In genomic region chr3:38496131-38496910, GRCh38 we compare ENCODE assay signal across 8 cellular contexts. TPM values are rescaled to one million over a fixed set of nuclear protein-coding genes. Genes with fewer than 3 reads are reported as not detected.
DNase-seq lines count a peak whose midpoint lies in the region; ATAC-seq and TF ChIP-seq lines count a peak whose summit lies in the region.

Gene EXOG (plus strand): TSS chr3:38496340. CDS start chr3:38496368, 28 bp downstream.

- 0 to 1% (median 0%) methylated on average over 37 to 53 of the region's 53 CpGs for WGBS in spleen, 5 donors

- no peaks in the 10 kb centered on the region for H3K27me3 ChIP-seq in spleen (replicated peaks in 1 of 7)

- H3K27ac Mint-ChIP-seq in WTC11 (peak within 1 kb of the TSS; percentile 68), immature natural killer cell (peak within 1 kb of the TSS; percentile 79 to 93 (median 90))

- peak; percentile 89 for ATAC-seq in HG03175 (IDR thresholded peaks at IDR 0.05; ENCODE audit: unreplicated experiment)
- ATAC-seq in WTC11 = peak; percentile 93

- POLR2A ChIA-PET in WTC11 (lab: Charles Lee) = interaction anchor here (0.6 to 1.0 kb wide), 4 partner anchors 11 to 359 kb away, joined by 3 to 4 read pairs (median 4); partner anchors contain the start of genes ACAA1 and XYLB

- H3K4me3 ChIP-seq in cardiac fibroblast (replicated peaks in 1 of 2; ENCODE audit: low read depth in 2 of 2, low read length in 2 of 2) (peak within 1 kb of the TSS; percentile 80 to 82), spleen (peak within 1 kb of the TSS; percentile 67 to 91 (median 80))

- H3K36me3 ChIP-seq in spleen = peaks cover 0 to 30% (median 4%) of the 10 kb centered on the region in 6 donors

- CTCF ChIA-PET in WTC11 (lab: Charles Lee) = interaction anchor here (0.6 to 3.3 kb wide), 31 partner anchors 11 to 491 kb away, joined by 3 to 35 read pairs (median 4); partner anchors contain the start of genes ACAA1, ACVR2B, OXSR1 and XYLB

- H3K4me3 Mint-ChIP-seq in WTC11 = peak within 1 kb of the TSS; percentile 93
- H3K4me3 Mint-ChIP-seq in immature natural killer cell = peak within 1 kb of the TSS; percentile 91 to 99 (median 97)

- H3K9me3 Mint-ChIP-seq in WTC11 (no peaks in the 10 kb centered on the region), immature natural killer cell (no peaks in the 10 kb centered on the region)

- in situ Hi-C loops in GM18951 (cut with MboI; ENCODE audit: low sequenced_read_pairs, unreplicated experiment) = no loop called here

- DNase-seq in AG09319 (ENCODE audit: extremely low read depth, low read depth) (peak; percentile 85), NCI-H226 (peak; percentile 83), WTC11 (ENCODE audit: low spot score) (peak; percentile 96), cardiac fibroblast (ENCODE audit: low read depth in 2 of 2) (peak; percentile 92 to 95), immature natural killer cell (peak; percentile 86 to 91 (median 87)), spleen (peak; percentile 97)

- TF ChIP-seq CTCF in AG09319 (IDR thresholded peaks at IDR 0.05; ENCODE audit: low read depth, low read length) = peak; percentile 91
- TF ChIP-seq CTCF in WTC11 (IDR thresholded peaks at IDR 0.05) = peak; percentile 71
- TF ChIP-seq CTCF in cardiac fibroblast (IDR thresholded peaks at IDR 0.05; ENCODE audit: low read depth, low read length) = peak; percentile 82
- TF ChIP-seq CTCF in spleen (IDR thresholded peaks at IDR 0.05 in 8 of 11, conservative IDR thresholded peaks at IDR 0.05 in 3 of 11) = peak; percentile 71 to 95 (median 83)

- no peaks in the 10 kb centered on the region for H3K9me3 ChIP-seq in spleen

- H3K27ac ChIP-seq in spleen = peak within 1 kb of the TSS; percentile 49 to 86 (median 78)

- peaks cover 11% of the 10 kb centered on the region; the same call in 1 of the 2 replicates for H3K36me3 Mint-ChIP-seq in WTC11
- peaks cover 0 to 10% (median 0%) of the 10 kb centered on the region in 3 donors for H3K36me3 Mint-ChIP-seq in immature natural killer cell

- peaks cover 6 to 32% (median 12%) of the 10 kb centered on the region in 6 donors for H3K4me1 ChIP-seq in spleen

- H3K4me1 Mint-ChIP-seq in WTC11 (peaks cover 5% of the 10 kb centered on the region), immature natural killer cell (peaks cover 21 to 36% of the 10 kb centered on the region in 2 donors)

- peak; percentile 83 for TF ChIP-seq POLR2A in GM18951 (IDR thresholded peaks at IDR 0.05; ENCODE audit: extremely low read depth, insufficient read depth, insufficient read length)
- no peak for TF ChIP-seq POLR2A in spleen (IDR thresholded peaks at IDR 0.05)

- H3K27me3 Mint-ChIP-seq in WTC11 (ENCODE audit: low read depth) = no peaks in the 10 kb centered on the region
- H3K27me3 Mint-ChIP-seq in immature natural killer cell (ENCODE audit: low read depth in 3 of 3) = peaks cover 0 to 8% (median 6%) of the 10 kb centered on the region in 3 donors

- intact Hi-C loops in spleen (cut with DNase I; ENCODE audit: low total_unique reads) = no loop called here

TF ChIP-seq in WTC11, 78 proteins besides CTCF, POLR2A, EP300 and RAD21:
- TF ChIP-seq FOXP1 (CRISPR knock-in tag; IDR thresholded peaks at IDR 0.05; ENCODE audit: borderline replicate concordance) = peak; percentile 26; the same call in 1 of the 2 replicates
- 0 out of 2 replicates have a peak, but pooled peaks have one; percentile 35 for TF ChIP-seq CREM (CRISPR knock-in tag; IDR thresholded peaks at IDR 0.05)
- no peak for TF ChIP-seq NR1H2 (CRISPR knock-in tag; IDR thresholded peaks at IDR 0.05)
- TF ChIP-seq MLX (CRISPR knock-in tag; IDR thresholded peaks at IDR 0.05) = 0 out of 2 replicates have a peak, but pooled peaks have one; percentile 20
- TF ChIP-seq USF2 (CRISPR knock-in tag; IDR thresholded peaks at IDR 0.05) = no peak
- peak; percentile 89 for TF ChIP-seq HMGXB4 (CRISPR knock-in tag; IDR thresholded peaks at IDR 0.05)
- TF ChIP-seq NFATC4 (CRISPR knock-in tag; IDR thresholded peaks at IDR 0.05) = no peak
- TF ChIP-seq SP1 (CRISPR knock-in tag; conservative IDR thresholded peaks at IDR 0.05) = peak; percentile 42; the same call in 1 of the 2 replicates
- no peak for TF ChIP-seq CREB1 (CRISPR knock-in tag; IDR thresholded peaks at IDR 0.05)
- peak; percentile 91 for TF ChIP-seq E2F5 (CRISPR knock-in tag; IDR thresholded peaks at IDR 0.05)
- TF ChIP-seq MAX (CRISPR knock-in tag; IDR thresholded peaks at IDR 0.05) = 0 out of 2 replicates have a peak, but pooled peaks have one; percentile 46

RNA-seq across cellular contexts. Expression of gene EXOG, which starts in this region (rescaled TPM):
- total RNA-seq in WTC11 (2021) (12.2 to 13.7 TPM (median 12.9 TPM) in 3 replicates), spleen (10 to 100 TPM; 16.9 to 20.9 (median 19.2) TPM)
- polyA plus RNA-seq in immature natural killer cell (10 to 100 TPM in 1 of 3 donors, 1 to 10 TPM in 2; 2.9 to 19.6 (median 6.9) TPM), spleen (1 to 10 TPM; 3.9 to 8.6 (median 8.2) TPM)

Comparison
In these comparisons a context has a peak if more than half of its experiments do, and no peak if none do; other contexts are left out.
1. Peak in every context shown above with its lines: DNase-seq, ATAC-seq, H3K4me3 ChIP-seq and H3K27ac ChIP-seq.